Comparison of ENCODE assay signal across 10 cellular contexts in genomic region chr3:54999159-54999558, GRCh38.
DNase-seq lines count a peak whose midpoint lies in the region; ATAC-seq, FAIRE-seq and TF ChIP-seq lines count a peak whose summit lies in the region.
"Had no signal": no experiment of that assay in that cellular context is flagged by ENCODE, and none has a peak within 500 bp of the region (broad histone marks: within the 10 kb centered on the region; RNA-seq: fewer than 3 reads in every experiment).

No MANE protein-coding gene starts in this region.

- no peak overlapping the region for H3K4me3 Mint-ChIP-seq in mesothelial cell of epicardium
- H3K4me3 Mint-ChIP-seq in activated CD8-positive, alpha-beta memory T cell treated with anti-CD3 and anti-CD28 coated beads, Interleukin-2, amount 10 ng/mL, durations not matched to agents 7 days and 5 days = no peak overlapping the region

- no peak overlapping the region for H3K4me2 ChIP-seq in K562 (ENCODE audit: insufficient read depth, low read length)

- H4K20me1 ChIP-seq in K562 (replicated peaks; ENCODE audit: control insufficient read depth, insufficient read depth, low read length) = no peaks in the 10 kb centered on the region

- H3K27me3 ChIP-seq in K562 (ENCODE audit: control insufficient read depth in 2 of 2, insufficient read depth in 2 of 2, low read length in 2 of 2) = no peaks in the 10 kb centered on the region

- TF ChIP-seq CTCF in K562 (IDR thresholded peaks at IDR 0.05 in 2 of 3, conservative IDR thresholded peaks at IDR 0.05 in 1 of 3; ENCODE audit: insufficient read depth in 2 of 3, low read depth in 1 of 3, low read length in 3 of 3) (peak in 1 of 3 experiments; percentile 52; a peak in 3 of 6 replicates), mesothelial cell of epicardium (IDR thresholded peaks at IDR 0.05; ENCODE audit: unreplicated experiment) (peak; percentile 34), D721Med (IDR thresholded peaks at IDR 0.05; ENCODE audit: insufficient read depth, missing control alignments) (no peak)

- DNase-seq in ELF-1 (ENCODE audit: low read depth, low spot score) = peak; percentile 70
- peak; percentile 47 for DNase-seq in MV-4-11 (lab: John Stamatoyannopoulos, UW)
- DNase-seq in K562 (ENCODE audit: extremely low read depth in 1 of 4, low spot score in 3 of 4) = peak; percentile 9 to 22 (median 11)
- DNase-seq in mesothelial cell of epicardium (ENCODE audit: low spot score in 2 of 2, unreplicated experiment in 2 of 2) = no peak
- no peak for DNase-seq in GDM1 (lab: John Stamatoyannopoulos, UW)
- DNase-seq in activated CD8-positive, alpha-beta memory T cell treated with anti-CD3 and anti-CD28 coated beads, Interleukin-2, amount 10 ng/mL, durations not matched to agents 7 days and 5 days = no peak
- no peak for DNase-seq in D721Med (ENCODE audit: insufficient read length, low spot score)
- DNase-seq: left cardiac atrium, MM.1S had no signal

- POLR2A ChIA-PET in K562 (lab: Yijun Ruan, JAX) = no interaction called here

- H3K36me3 Mint-ChIP-seq in mesothelial cell of epicardium = peaks cover 1% of the 10 kb centered on the region
- no peaks in the 10 kb centered on the region for H3K36me3 Mint-ChIP-seq in activated CD8-positive, alpha-beta memory T cell treated with anti-CD3 and anti-CD28 coated beads, Interleukin-2, amount 10 ng/mL, durations not matched to agents 7 days and 5 days

- H3K9ac ChIP-seq in K562 (ENCODE audit: insufficient read depth in 1 of 2, low read depth in 2 of 2, low read length in 2 of 2) = no peak overlapping the region

- in situ Hi-C loops in K562 (cut with MboI) = no loop called here

- H3K36me3 ChIP-seq in K562 (ENCODE audit: control insufficient read depth, insufficient read depth, low read length) = no peaks in the 10 kb centered on the region

- 0 out of 3 replicates have a peak, but pooled peaks have one; percentile 37 for ATAC-seq in K562
- ATAC-seq in HG03139 (IDR thresholded peaks at IDR 0.05; ENCODE audit: unreplicated experiment) = no peak
- ATAC-seq in activated CD8-positive, alpha-beta memory T cell treated with anti-CD3 and anti-CD28 coated beads, Interleukin-2, amount 10 ng/mL, durations not matched to agents 7 days and 5 days = no peak

- H3K4me1 ChIP-seq in K562 (replicated peaks in 1 of 2; ENCODE audit: control insufficient read depth in 2 of 2, insufficient read depth in 2 of 2, low read length in 2 of 2) = no peaks in the 10 kb centered on the region

- H3K27ac Mint-ChIP-seq in mesothelial cell of epicardium = peak overlapping the region; percentile 85
- no peak overlapping the region for H3K27ac Mint-ChIP-seq in activated CD8-positive, alpha-beta memory T cell treated with anti-CD3 and anti-CD28 coated beads, Interleukin-2, amount 10 ng/mL, durations not matched to agents 7 days and 5 days

- H2AFZ ChIP-seq in K562 (ENCODE audit: low read depth, low read length) = no peak overlapping the region

- H3K4me1 Mint-ChIP-seq in mesothelial cell of epicardium = peaks cover 19% of the 10 kb centered on the region
- no peaks in the 10 kb centered on the region for H3K4me1 Mint-ChIP-seq in activated CD8-positive, alpha-beta memory T cell treated with anti-CD3 and anti-CD28 coated beads, Interleukin-2, amount 10 ng/mL, durations not matched to agents 7 days and 5 days

- H3K27me3 Mint-ChIP-seq in mesothelial cell of epicardium (ENCODE audit: low read depth) = peaks cover 1% of the 10 kb centered on the region
- no peaks in the 10 kb centered on the region for H3K27me3 Mint-ChIP-seq in activated CD8-positive, alpha-beta memory T cell treated with anti-CD3 and anti-CD28 coated beads, Interleukin-2, amount 10 ng/mL, durations not matched to agents 7 days and 5 days

- no peak for TF ChIP-seq EP300 in K562 (IDR thresholded peaks at IDR 0.05; ENCODE audit: low read length)

- no peaks in the 10 kb centered on the region for H3K9me3 Mint-ChIP-seq in mesothelial cell of epicardium
- peaks cover 5% of the 10 kb centered on the region for H3K9me3 Mint-ChIP-seq in activated CD8-positive, alpha-beta memory T cell treated with anti-CD3 and anti-CD28 coated beads, Interleukin-2, amount 10 ng/mL, durations not matched to agents 7 days and 5 days (ENCODE audit: low read depth)

- FAIRE-seq in K562 (lab: Jason Lieb, UNC) (no peak), D721Med (lab: Jason Lieb, UNC) (no peak)

- no peak for TF ChIP-seq POLR2A in K562 (conservative IDR thresholded peaks at IDR 0.05)

- WGBS in K562 (ENCODE audit: insufficient coverage, low coverage, missing lambda C conversion rate) = 0% methylated on average over 5 of the region's 5 CpGs

- H3K79me2 ChIP-seq in K562 (ENCODE audit: control insufficient read depth, insufficient read depth, low read length) = no peaks in the 10 kb centered on the region

- BruUV-seq in K562 (replicated peaks; lab: Mats Ljungman, UMichigan) = no TSS peak

- CTCF ChIA-PET in K562 (lab: Yijun Ruan, JAX; ENCODE audit: low intra/inter-chr PET ratio) = no interaction called here
- CTCF ChIA-PET in activated CD8-positive, alpha-beta memory T cell treated with anti-CD3 and anti-CD28 coated beads, Interleukin-2, amount 10 ng/mL, durations not matched to agents 7 days and 5 days (lab: Charles Lee) = no interaction called here

- H3K9me3 ChIP-seq in K562 (replicated peaks; ENCODE audit: control insufficient read depth, insufficient read depth, low read depth, low read length) = no peaks in the 10 kb centered on the region

- H3K9me1 ChIP-seq in K562 (ENCODE audit: control insufficient read depth, insufficient read depth, low read length) = no peaks in the 10 kb centered on the region

- H3K27ac ChIP-seq in K562 (ENCODE audit: extremely low read depth, low read depth, low read length) = no peak overlapping the region

- TF ChIP-seq RAD21 in K562 (CRISPR knock-in tag; conservative IDR thresholded peaks at IDR 0.05 in 1 of 2, IDR thresholded peaks at IDR 0.05 in 1 of 2) = no peak

- intact Hi-C loops in K562 (cut with micrococcal nuclease) = no loop called here

- H3K4me3 ChIP-seq in K562 = no peak overlapping the region

TF ChIP-seq in K562, 482 proteins besides CTCF, POLR2A, EP300 and RAD21:
- TF ChIP-seq ARNT (IDR thresholded peaks at IDR 0.05) = no peak
- peak; percentile 20; the same call in 1 of the 2 replicates for TF ChIP-seq RFX1 (IDR thresholded peaks at IDR 0.05)

Comparison
In these comparisons a context has a peak if more than half of its experiments do, and no peak if none do; other contexts are left out.
1. DNase-seq: peak in ELF-1 (single experiment), MV-4-11 (single experiment) and K562 (4 of 4); none in mesothelial cell of epicardium (0 of 2), GDM1 (single experiment), activated CD8-positive, alpha-beta memory T cell treated with anti-CD3 and anti-CD28 coated beads, Interleukin-2, amount 10 ng/mL, durations not matched to agents 7 days and 5 days (single experiment) and D721Med (single experiment).